In genomic region chr9:33480094-33480493, GRCh38 we compare ENCODE assay signal across 31 cellular contexts. TPM values are rescaled to one million over a fixed set of nuclear protein-coding genes. Genes with fewer than 3 reads are reported as not detected.
"Had no signal": no experiment of that assay in that cellular context is flagged by ENCODE, and none has a peak within 500 bp of the region (broad histone marks: within the 10 kb centered on the region; RNA-seq: fewer than 3 reads in every experiment).

No MANE protein-coding gene starts in this region.

- H3K27me3 ChIP-seq: adrenal gland, body of pancreas, dorsolateral prefrontal cortex, gastroesophageal sphincter, right lobe of liver, upper lobe of left lung, vagina had no signal

- H3K27ac ChIP-seq: adrenal gland, body of pancreas, coronary artery, dorsolateral prefrontal cortex, gastroesophageal sphincter, right lobe of liver, upper lobe of left lung, vagina had no signal

- H3K4me3 Mint-ChIP-seq: activated CD4-positive, alpha-beta T cell treated with anti-CD3 and anti-CD28 coated beads for 36 hours; activated CD8-positive, alpha-beta memory T cell treated with anti-CD3 and anti-CD28 coated beads, Interleukin-2, amount 10 ng/mL, durations not matched to agents 7 days and 5 days; activated CD8-positive, alpha-beta T cell treated with anti-CD3 and anti-CD28 coated beads, Interleukin-2, amount 10 ng/mL, durations not matched to agents 7 days and 5 days; activated naive CD8-positive, alpha-beta T cell; activated T-cell treated with anti-CD3 and anti-CD28 coated beads, Interleukin-2, amount 50 U/mL, for 72 hours; naive thymus-derived CD8-positive, alpha-beta T cell; neural crest cell; stimulated activated naive CD8-positive, alpha-beta T cell treated with anti-CD3 and anti-CD28 coated beads, Interleukin-15, Interleukin-2, amounts not matched to agents 100 ng/mL and 50 ng/mL, for 24 hours; T-cell; T-helper 2 cell treated with Interferon-gamma antibody and Interleukin-4, amounts not matched to agents 5 μg/mL and 100 μg/mL, for 36 hours had no signal

- H3K27me3 Mint-ChIP-seq: activated CD4-positive, alpha-beta T cell treated with anti-CD3 and anti-CD28 coated beads for 36 hours; activated CD8-positive, alpha-beta memory T cell treated with anti-CD3 and anti-CD28 coated beads, Interleukin-2, amount 10 ng/mL, durations not matched to agents 7 days and 5 days; activated naive CD8-positive, alpha-beta T cell; naive thymus-derived CD8-positive, alpha-beta T cell; stimulated activated naive CD8-positive, alpha-beta T cell treated with anti-CD3 and anti-CD28 coated beads, Interleukin-15, Interleukin-2, amounts not matched to agents 100 ng/mL and 50 ng/mL, for 24 hours; T-cell had no signal

- H3K9me3 Mint-ChIP-seq: activated T-cell treated with anti-CD3 and anti-CD28 coated beads, Interleukin-2, amount 50 U/mL, for 72 hours; naive thymus-derived CD8-positive, alpha-beta T cell; neural crest cell; stimulated activated naive CD8-positive, alpha-beta T cell treated with anti-CD3 and anti-CD28 coated beads, Interleukin-15, Interleukin-2, amounts not matched to agents 100 ng/mL and 50 ng/mL, for 24 hours; T-cell; T-helper 2 cell treated with Interferon-gamma antibody and Interleukin-4, amounts not matched to agents 5 μg/mL and 100 μg/mL, for 36 hours had no signal

- H3K4me1 Mint-ChIP-seq: activated CD4-positive, alpha-beta T cell treated with anti-CD3 and anti-CD28 coated beads for 36 hours; activated CD8-positive, alpha-beta memory T cell treated with anti-CD3 and anti-CD28 coated beads, Interleukin-2, amount 10 ng/mL, durations not matched to agents 7 days and 5 days; naive thymus-derived CD8-positive, alpha-beta T cell; neural crest cell; T-cell had no signal

- H3K36me3 ChIP-seq: adrenal gland, right lobe of liver, upper lobe of left lung, vagina had no signal

- H3K4me3 ChIP-seq: adrenal gland, body of pancreas, coronary artery, dorsolateral prefrontal cortex, gastroesophageal sphincter, right lobe of liver, upper lobe of left lung, vagina had no signal

- H3K27ac Mint-ChIP-seq: activated CD4-positive, alpha-beta T cell treated with anti-CD3 and anti-CD28 coated beads for 36 hours; activated CD8-positive, alpha-beta memory T cell treated with anti-CD3 and anti-CD28 coated beads, Interleukin-2, amount 10 ng/mL, durations not matched to agents 7 days and 5 days; activated CD8-positive, alpha-beta T cell treated with anti-CD3 and anti-CD28 coated beads, Interleukin-2, amount 10 ng/mL, durations not matched to agents 7 days and 5 days; activated naive CD8-positive, alpha-beta T cell; activated T-cell treated with anti-CD3 and anti-CD28 coated beads, Interleukin-2, amount 50 U/mL, for 72 hours; naive thymus-derived CD8-positive, alpha-beta T cell; stimulated activated naive CD8-positive, alpha-beta T cell treated with anti-CD3 and anti-CD28 coated beads, Interleukin-15, Interleukin-2, amounts not matched to agents 100 ng/mL and 50 ng/mL, for 24 hours; T-cell; T-helper 2 cell treated with Interferon-gamma antibody and Interleukin-4, amounts not matched to agents 5 μg/mL and 100 μg/mL, for 36 hours had no signal

- ATAC-seq: activated CD4-positive, alpha-beta T cell treated with anti-CD3 and anti-CD28 coated beads for 36 hours; activated CD8-positive, alpha-beta memory T cell treated with anti-CD3 and anti-CD28 coated beads, Interleukin-2, amount 10 ng/mL, durations not matched to agents 7 days and 5 days; activated CD8-positive, alpha-beta T cell treated with anti-CD3 and anti-CD28 coated beads, Interleukin-2, amount 10 ng/mL, durations not matched to agents 7 days and 5 days; activated T-cell treated with anti-CD3 and anti-CD28 coated beads, Interleukin-2, amount 50 U/mL, for 72 hours; body of pancreas; gastroesophageal sphincter; left colon; naive thymus-derived CD8-positive, alpha-beta T cell; right lobe of liver; T-cell had no signal

- H3K4me1 ChIP-seq: adrenal gland, body of pancreas, gastroesophageal sphincter, right lobe of liver, upper lobe of left lung, vagina had no signal

- H3K9me3 ChIP-seq: adrenal gland, body of pancreas, gastroesophageal sphincter, right lobe of liver, upper lobe of left lung, vagina had no signal

- H3K36me3 Mint-ChIP-seq: activated CD8-positive, alpha-beta memory T cell treated with anti-CD3 and anti-CD28 coated beads, Interleukin-2, amount 10 ng/mL, durations not matched to agents 7 days and 5 days; activated naive CD8-positive, alpha-beta T cell; T-cell had no signal

- DNase-seq: activated CD4-positive, alpha-beta T cell treated with anti-CD3 and anti-CD28 coated beads for 36 hours; activated CD4-positive, CD25-positive, alpha-beta regulatory T cell; activated CD8-positive, alpha-beta memory T cell treated with anti-CD3 and anti-CD28 coated beads, Interleukin-2, amount 10 ng/mL, durations not matched to agents 7 days and 5 days; activated CD8-positive, alpha-beta T cell treated with anti-CD3 and anti-CD28 coated beads, Interleukin-2, amount 10 ng/mL, durations not matched to agents 7 days and 5 days; activated naive CD4-positive, alpha-beta T cell; activated T-cell treated with anti-CD3 and anti-CD28 coated beads, Interleukin-2, amount 50 U/mL, for 72 hours; adrenal gland; body of pancreas; dorsolateral prefrontal cortex; effector memory CD4-positive, alpha-beta T cell; hippocampal formation; left colon; mammary epithelial cell; midbrain; naive thymus-derived CD8-positive, alpha-beta T cell; right lobe of liver; stimulated activated CD4-positive, alpha-beta T cell treated with anti-CD3 and anti-CD28 coated beads, Interleukin-4, amount 100 ng/mL, for 1 hour; T-cell; upper lobe of left lung had no signal

RNA-seq across cellular contexts. Expression of gene ANKRD18B, which starts 44.0 kb away (rescaled TPM):
- total RNA-seq: activated CD8-positive, alpha-beta T cell treated with anti-CD3 and anti-CD28 coated beads, Interleukin-2, amount 10 ng/mL, durations not matched to agents 7 days and 5 days; adrenal gland; aorta; osteoblast; posterior vena cava; skeletal muscle tissue; subcutaneous adipose tissue had no signal
